ENCODE assay signal across 34 cellular contexts in genomic region chr20:44528309-44528708, GRCh38.
"Had no signal": no experiment of that assay in that cellular context is flagged by ENCODE, and none has a peak within 500 bp of the region (broad histone marks: within the 10 kb centered on the region; RNA-seq: fewer than 3 reads in every experiment).

No MANE protein-coding gene starts in this region.

- H3K4me3 ChIP-seq: coronary artery, esophagus muscularis mucosa, gastrocnemius medialis had no signal

- DNase-seq: activated CD4-positive, alpha-beta memory T cell treated with anti-CD3 and anti-CD28 coated beads for 36 hours; activated CD4-positive, alpha-beta T cell treated with anti-CD3 and anti-CD28 coated beads for 36 hours; activated CD4-positive, alpha-beta T cell treated with anti-CD3 and anti-CD28 coated beads, Interleukin-2, amount 10 ng/mL, durations not matched to agents 24 days and 14 days; activated CD4-positive, CD25-positive, alpha-beta regulatory T cell; activated CD4-positive, CD25-positive, alpha-beta regulatory T cell treated with anti-CD3 and anti-CD28 coated beads, Interleukin-2, amount 50 U/mL, for 72 hours; activated CD8-positive, alpha-beta memory T cell treated with anti-CD3 and anti-CD28 coated beads, Interleukin-2, amount 10 ng/mL, durations not matched to agents 7 days and 5 days; activated CD8-positive, alpha-beta memory T cell treated with anti-CD3 and anti-CD28 coated beads, Interleukin-2, amount 50 U/mL, for 4 hours; activated CD8-positive, alpha-beta T cell treated with anti-CD3 and anti-CD28 coated beads, Interleukin-2, amount 10 ng/mL, durations not matched to agents 7 days and 5 days; activated gamma-delta T cell; activated naive CD4-positive, alpha-beta T cell; activated naive CD4-positive, alpha-beta T cell treated with anti-CD3 and anti-CD28 coated beads, Interleukin-2, amount 10 ng/mL, durations not matched to agents 7 days and 5 days; activated naive CD8-positive, alpha-beta T cell treated with anti-CD3 and anti-CD28 coated beads, Interleukin-2, amount 10 ng/mL, durations not matched to agents 7 days and 5 days; activated T-cell treated with anti-CD3 and anti-CD28 coated beads, Interleukin-2, amount 50 U/mL, for 1 hour; activated T-cell treated with anti-CD3 and anti-CD28 coated beads, Interleukin-2, amount 50 U/mL, for 48 hours; amniotic stem cell; anterior cingulate cortex; brain microvascular endothelial cell; dermis blood vessel endothelial cell; effector CD4-positive, alpha-beta T cell; effector memory CD8-positive, alpha-beta T cell; foreskin keratinocyte; gastrocnemius medialis; glutamatergic neuron; T-helper 1 cell; T-helper 17 cell; T1000 had no signal

- H3K27me3 ChIP-seq: brain microvascular endothelial cell, esophagus muscularis mucosa, foreskin keratinocyte, gastrocnemius medialis had no signal

- ATAC-seq: activated CD4-positive, alpha-beta T cell treated with anti-CD3 and anti-CD28 coated beads for 36 hours; activated CD8-positive, alpha-beta memory T cell treated with anti-CD3 and anti-CD28 coated beads, Interleukin-2, amount 10 ng/mL, durations not matched to agents 7 days and 5 days; activated CD8-positive, alpha-beta T cell treated with anti-CD3 and anti-CD28 coated beads, Interleukin-2, amount 10 ng/mL, durations not matched to agents 7 days and 5 days; activated naive CD4-positive, alpha-beta T cell treated with anti-CD3 and anti-CD28 coated beads, Interleukin-2, amount 50 U/mL, for 72 hours; effector memory CD8-positive, alpha-beta T cell; foreskin keratinocyte; gastrocnemius medialis; T-helper 17 cell had no signal

- H3K27ac ChIP-seq: brain microvascular endothelial cell, coronary artery, esophagus muscularis mucosa, foreskin keratinocyte, gastrocnemius medialis, WERI-Rb-1 had no signal

- FAIRE-seq: astrocyte, bronchial epithelial cell had no signal

- H3K27ac Mint-ChIP-seq: activated CD4-positive, alpha-beta memory T cell treated with anti-CD3 and anti-CD28 coated beads for 36 hours; activated CD4-positive, alpha-beta T cell treated with anti-CD3 and anti-CD28 coated beads for 36 hours; activated CD4-positive, alpha-beta T cell treated with anti-CD3 and anti-CD28 coated beads, Interleukin-2, amount 10 ng/mL, durations not matched to agents 24 days and 14 days; activated CD8-positive, alpha-beta memory T cell treated with anti-CD3 and anti-CD28 coated beads, Interleukin-2, amount 10 ng/mL, durations not matched to agents 7 days and 5 days; activated CD8-positive, alpha-beta T cell treated with anti-CD3 and anti-CD28 coated beads, Interleukin-2, amount 10 ng/mL, durations not matched to agents 7 days and 5 days; activated naive CD4-positive, alpha-beta T cell treated with anti-CD3 and anti-CD28 coated beads, Interleukin-2, amount 10 ng/mL, durations not matched to agents 7 days and 5 days; activated naive CD4-positive, alpha-beta T cell treated with anti-CD3 and anti-CD28 coated beads, Interleukin-2, amount 50 U/mL, for 72 hours; activated naive CD8-positive, alpha-beta T cell treated with anti-CD3 and anti-CD28 coated beads, Interleukin-2, amount 10 ng/mL, durations not matched to agents 7 days and 5 days; effector memory CD8-positive, alpha-beta T cell; T-helper 17 cell; T-helper 2 cell treated with Interferon-gamma antibody and Interleukin-4, amounts not matched to agents 5 μg/mL and 100 μg/mL, for 36 hours had no signal

- H3K9me3 Mint-ChIP-seq: activated CD4-positive, alpha-beta memory T cell treated with anti-CD3 and anti-CD28 coated beads for 36 hours; activated CD4-positive, alpha-beta T cell treated with anti-CD3 and anti-CD28 coated beads, Interleukin-2, amount 10 ng/mL, durations not matched to agents 24 days and 14 days; activated naive CD4-positive, alpha-beta T cell treated with anti-CD3 and anti-CD28 coated beads, Interleukin-2, amount 10 ng/mL, durations not matched to agents 7 days and 5 days; activated naive CD4-positive, alpha-beta T cell treated with anti-CD3 and anti-CD28 coated beads, Interleukin-2, amount 50 U/mL, for 72 hours; activated naive CD8-positive, alpha-beta T cell treated with anti-CD3 and anti-CD28 coated beads, Interleukin-2, amount 10 ng/mL, durations not matched to agents 7 days and 5 days; central memory CD8-positive, alpha-beta T cell; effector memory CD8-positive, alpha-beta T cell; T-helper 2 cell treated with Interferon-gamma antibody and Interleukin-4, amounts not matched to agents 5 μg/mL and 100 μg/mL, for 36 hours had no signal

- H3K36me3 Mint-ChIP-seq: activated CD8-positive, alpha-beta memory T cell treated with anti-CD3 and anti-CD28 coated beads, Interleukin-2, amount 10 ng/mL, durations not matched to agents 7 days and 5 days; activated naive CD4-positive, alpha-beta T cell treated with anti-CD3 and anti-CD28 coated beads, Interleukin-2, amount 10 ng/mL, durations not matched to agents 7 days and 5 days; activated naive CD4-positive, alpha-beta T cell treated with anti-CD3 and anti-CD28 coated beads, Interleukin-2, amount 50 U/mL, for 72 hours; activated naive CD8-positive, alpha-beta T cell treated with anti-CD3 and anti-CD28 coated beads, Interleukin-2, amount 10 ng/mL, durations not matched to agents 7 days and 5 days had no signal

- H3K36me3 ChIP-seq: brain microvascular endothelial cell, esophagus muscularis mucosa, gastrocnemius medialis, WERI-Rb-1 had no signal

- H3K4me3 Mint-ChIP-seq: activated CD4-positive, alpha-beta memory T cell treated with anti-CD3 and anti-CD28 coated beads for 36 hours; activated CD4-positive, alpha-beta T cell treated with anti-CD3 and anti-CD28 coated beads for 36 hours; activated CD4-positive, alpha-beta T cell treated with anti-CD3 and anti-CD28 coated beads, Interleukin-2, amount 10 ng/mL, durations not matched to agents 24 days and 14 days; activated CD8-positive, alpha-beta memory T cell treated with anti-CD3 and anti-CD28 coated beads, Interleukin-2, amount 10 ng/mL, durations not matched to agents 7 days and 5 days; activated CD8-positive, alpha-beta T cell treated with anti-CD3 and anti-CD28 coated beads, Interleukin-2, amount 10 ng/mL, durations not matched to agents 7 days and 5 days; activated naive CD4-positive, alpha-beta T cell treated with anti-CD3 and anti-CD28 coated beads, Interleukin-2, amount 10 ng/mL, durations not matched to agents 7 days and 5 days; activated naive CD8-positive, alpha-beta T cell treated with anti-CD3 and anti-CD28 coated beads, Interleukin-2, amount 10 ng/mL, durations not matched to agents 7 days and 5 days; central memory CD8-positive, alpha-beta T cell; effector memory CD8-positive, alpha-beta T cell; T-helper 17 cell; T-helper 2 cell treated with Interferon-gamma antibody and Interleukin-4, amounts not matched to agents 5 μg/mL and 100 μg/mL, for 36 hours had no signal

- H3K27me3 Mint-ChIP-seq: activated CD4-positive, alpha-beta T cell treated with anti-CD3 and anti-CD28 coated beads for 36 hours; activated CD4-positive, alpha-beta T cell treated with anti-CD3 and anti-CD28 coated beads, Interleukin-2, amount 10 ng/mL, durations not matched to agents 24 days and 14 days; activated CD8-positive, alpha-beta memory T cell treated with anti-CD3 and anti-CD28 coated beads, Interleukin-2, amount 10 ng/mL, durations not matched to agents 7 days and 5 days; activated naive CD8-positive, alpha-beta T cell treated with anti-CD3 and anti-CD28 coated beads, Interleukin-2, amount 10 ng/mL, durations not matched to agents 7 days and 5 days; central memory CD8-positive, alpha-beta T cell; T-helper 17 cell had no signal

- H3K9me3 ChIP-seq: esophagus muscularis mucosa, gastrocnemius medialis had no signal
